8 cellular contexts compared by ENCODE assay signal in genomic region chr3:16600771-16601538, GRCh38. TPM values are rescaled to one million over a fixed set of nuclear protein-coding genes. Genes with fewer than 3 reads are reported as not detected.
DNase-seq lines count a peak whose midpoint lies in the region; ATAC-seq and TF ChIP-seq lines count a peak whose summit lies in the region.

No MANE protein-coding gene starts in this region.

- no peaks in the 10 kb centered on the region for H3K36me3 ChIP-seq in effector memory CD4-positive, alpha-beta T cell (ENCODE audit: control insufficient read depth, insufficient read depth, low read length)

- H3K4me3 ChIP-seq in effector memory CD4-positive, alpha-beta T cell (ENCODE audit: insufficient read depth, low read depth, low read length, poor library complexity, severe bottlenecking), result no peak overlapping the region

- peak; percentile 94 for TF ChIP-seq CTCF in activated CD8-positive, alpha-beta T cell treated with anti-CD3 and anti-CD28 coated beads for 36 hours (IDR thresholded peaks at IDR 0.05)

- no peak overlapping the region for H3K27ac ChIP-seq in effector memory CD4-positive, alpha-beta T cell (ENCODE audit: insufficient read depth, low read length, poor library complexity, severe bottlenecking)

- ATAC-seq in HG03175 (IDR thresholded peaks at IDR 0.05; ENCODE audit: unreplicated experiment) (peak; percentile 67), memory B cell (ENCODE audit: low read depth) (peak; percentile 56), HG03097 (IDR thresholded peaks at IDR 0.05; ENCODE audit: low FRiP score, unreplicated experiment) (no peak)
- ATAC-seq in activated CD8-positive, alpha-beta T cell treated with anti-CD3 and anti-CD28 coated beads for 36 hours, result peak; percentile 45

- H3K27me3 ChIP-seq in effector memory CD4-positive, alpha-beta T cell (replicated peaks; ENCODE audit: control insufficient read depth, insufficient read depth, low read length, poor library complexity, severe bottlenecking), result no peaks in the 10 kb centered on the region

- no peak overlapping the region for H3K27ac Mint-ChIP-seq in activated CD8-positive, alpha-beta T cell treated with anti-CD3 and anti-CD28 coated beads for 36 hours
- H3K27ac Mint-ChIP-seq in memory B cell, result no peak overlapping the region

- no peaks in the 10 kb centered on the region for H3K36me3 Mint-ChIP-seq in activated CD8-positive, alpha-beta T cell treated with anti-CD3 and anti-CD28 coated beads for 36 hours (ENCODE audit: low read depth)
- H3K36me3 Mint-ChIP-seq in memory B cell, result no peaks in the 10 kb centered on the region

- H3K4me1 ChIP-seq in effector memory CD4-positive, alpha-beta T cell (ENCODE audit: control insufficient read depth, insufficient read depth, low read length, poor library complexity, severe bottlenecking), result no peaks in the 10 kb centered on the region

- intact Hi-C loops in activated CD8-positive, alpha-beta T cell treated with anti-CD3 and anti-CD28 coated beads for 36 hours (cut with micrococcal nuclease), result loop anchor here (1.0 to 10.0 kb wide), 2 partner anchors 424 to 632 kb away; no protein-coding TSS in a partner anchor

- no peaks in the 10 kb centered on the region for H3K27me3 Mint-ChIP-seq in activated CD8-positive, alpha-beta T cell treated with anti-CD3 and anti-CD28 coated beads for 36 hours
- no peaks in the 10 kb centered on the region for H3K27me3 Mint-ChIP-seq in memory B cell

- H3K4me1 Mint-ChIP-seq in activated CD8-positive, alpha-beta T cell treated with anti-CD3 and anti-CD28 coated beads for 36 hours (ENCODE audit: low read depth), result peaks cover 19% of the 10 kb centered on the region
- H3K4me1 Mint-ChIP-seq in memory B cell, result peaks cover 6% of the 10 kb centered on the region

- DNase-seq in COR-L47 (lab: John Stamatoyannopoulos, UW), result peak; percentile 52
- peak; percentile 80 for DNase-seq in NCI-H69 (lab: John Stamatoyannopoulos, UW)
- peak; percentile 92 for DNase-seq in activated CD8-positive, alpha-beta T cell treated with anti-CD3 and anti-CD28 coated beads for 36 hours
- DNase-seq in effector memory CD4-positive, alpha-beta T cell, result peak; percentile 39 to 75 (median 61)
- DNase-seq in memory B cell (ENCODE audit: low spot score in 2 of 2), result peak; percentile 72 to 77
- DNase-seq in stimulated activated CD8-positive, alpha-beta memory T cell treated with anti-CD3 and anti-CD28 coated beads, Interleukin-15, amount 100 ng/mL, for 1 hour (ENCODE audit: low read depth), result peak; percentile 80

- CTCF ChIA-PET in activated CD8-positive, alpha-beta T cell treated with anti-CD3 and anti-CD28 coated beads for 36 hours (lab: Charles Lee), result interaction anchor here (0.6 to 3.3 kb wide), 44 partner anchors 9 to 1240 kb away, joined by 3 to 27 read pairs (median 3); no protein-coding TSS in a partner anchor

- no peak overlapping the region for H3K4me3 Mint-ChIP-seq in activated CD8-positive, alpha-beta T cell treated with anti-CD3 and anti-CD28 coated beads for 36 hours
- no peak overlapping the region for H3K4me3 Mint-ChIP-seq in memory B cell

- H3K9me3 ChIP-seq in effector memory CD4-positive, alpha-beta T cell (ENCODE audit: control insufficient read depth, low read length), result no peaks in the 10 kb centered on the region

- H3K9me3 Mint-ChIP-seq in activated CD8-positive, alpha-beta T cell treated with anti-CD3 and anti-CD28 coated beads for 36 hours, result no peaks in the 10 kb centered on the region
- no peaks in the 10 kb centered on the region for H3K9me3 Mint-ChIP-seq in memory B cell

- POLR2A ChIA-PET in activated CD8-positive, alpha-beta T cell treated with anti-CD3 and anti-CD28 coated beads for 36 hours (lab: Charles Lee), result no interaction called here

RNA-seq across cellular contexts. Expression of gene DAZL, which starts 4.3 kb away (rescaled TPM):
- not detected for total RNA-seq in activated CD8-positive, alpha-beta T cell treated with anti-CD3 and anti-CD28 coated beads for 36 hours
